In the genomic region with DNA sequence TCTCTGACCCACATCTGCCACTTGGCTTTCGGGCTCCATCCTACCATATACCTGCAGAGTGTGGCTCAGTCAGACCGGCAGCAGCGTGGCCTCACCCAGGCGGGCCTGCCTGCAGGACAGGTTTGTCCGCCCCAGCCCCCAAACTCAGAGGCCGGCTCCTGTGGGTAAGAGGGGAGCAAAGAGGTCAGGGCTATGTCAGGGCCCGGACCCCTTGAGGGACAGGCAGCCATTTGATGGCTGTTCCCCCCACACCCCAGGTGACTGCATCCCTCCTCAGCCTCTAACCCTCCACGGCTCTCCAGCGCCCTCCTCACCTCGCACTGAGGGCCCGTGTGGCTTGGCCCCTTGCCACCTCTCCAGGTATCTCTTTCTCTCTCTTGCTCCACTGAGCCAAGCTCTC, we compare ENCODE assay signal across 1 cellular context.
TF ChIP-seq lines count a peak whose summit lies in the region.

No MANE protein-coding gene starts in this region.

TF ChIP-seq in HCT116, 20 proteins besides CTCF, POLR2A, EP300 and RAD21 (continued from another document):
- no peak for TF ChIP-seq ELF1 (IDR thresholded peaks at IDR 0.05; ENCODE audit: borderline replicate concordance, low read depth)
